Comparison of ENCODE assay signal across 15 cellular contexts in genomic region chr5:135538261-135538660, GRCh38. TPM values are rescaled to one million over a fixed set of nuclear protein-coding genes. Genes with fewer than 3 reads are reported as not detected.
DNase-seq lines count a peak whose midpoint lies in the region; ATAC-seq and TF ChIP-seq lines count a peak whose summit lies in the region.
"Had no signal": no experiment of that assay in that cellular context is flagged by ENCODE, and none has a peak within 500 bp of the region (broad histone marks: within the 10 kb centered on the region; RNA-seq: fewer than 3 reads in every experiment).

No MANE protein-coding gene starts in this region.

- no peak overlapping the region for H3K4me3 ChIP-seq in WERI-Rb-1 (ENCODE audit: low read depth, low read length)
- no peak overlapping the region for H3K4me3 ChIP-seq in right atrium auricular region
- H3K4me3 ChIP-seq: GM23338 had no signal

- CTCF ChIA-PET in HEK293T (lab: Yijun Ruan, JAX): no interaction called here

- TF ChIP-seq CTCF in WERI-Rb-1 (IDR thresholded peaks at IDR 0.05; ENCODE audit: low read depth, low read length): no peak
- TF ChIP-seq CTCF in omental fat pad (IDR thresholded peaks at IDR 0.05): no peak
- no peak for TF ChIP-seq CTCF in right atrium auricular region (IDR thresholded peaks at IDR 0.05)

- H3K27me3 ChIP-seq in WERI-Rb-1 (ENCODE audit: insufficient read depth, low read depth, severe bottlenecking) (no peaks in the 10 kb centered on the region), right atrium auricular region (peaks cover 11 to 28% of the 10 kb centered on the region in 2 donors)

- DNase-seq in HEK293T (ENCODE audit: extremely low spot score) (peak; percentile 2), WERI-Rb-1 (peak; percentile 77), islet precursor cell (peak; percentile 31), NCI-H2029 treated with DMSO at 0.1 percent for 48 hours (lab: John Stamatoyannopoulos, UW) (no peak), omental fat pad (ENCODE audit: low spot score) (no peak), right atrium auricular region (ENCODE audit: low spot score) (no peak)
- DNase-seq: ACHN; AML-193; Caco-2; CD4-positive, alpha-beta T cell; HCEC 1CT; HFFc6; IMR-90 had no signal

- H3K9me3 ChIP-seq in WERI-Rb-1 (ENCODE audit: severe bottlenecking): peaks cover 4% of the 10 kb centered on the region
- H3K9me3 ChIP-seq in right atrium auricular region: peaks cover 0 to 8% of the 10 kb centered on the region in 2 donors
- H3K9me3 ChIP-seq: Caco-2 had no signal

- POLR2A ChIA-PET in HEK293T (lab: Yijun Ruan, JAX): no interaction called here

- no peaks in the 10 kb centered on the region for H3K36me3 ChIP-seq in WERI-Rb-1
- H3K36me3 ChIP-seq in right atrium auricular region: no peaks in the 10 kb centered on the region

- peaks cover 0 to 17% of the 10 kb centered on the region in 2 donors for H3K4me1 ChIP-seq in right atrium auricular region
- H3K4me1 ChIP-seq: Caco-2 had no signal

- no peak for ATAC-seq in omental fat pad (ENCODE audit: low FRiP score)
- ATAC-seq: GM23338 had no signal

- H3K27ac ChIP-seq in WERI-Rb-1 (peak overlapping the region; percentile 55), right atrium auricular region (no peak overlapping the region)
- H3K27ac ChIP-seq: C4-2B had no signal

TF ChIP-seq in HEK293T, 16 proteins besides CTCF, POLR2A, EP300 and RAD21:
- no peak for TF ChIP-seq TARDBP (IDR thresholded peaks at IDR 0.05)
- no peak for TF ChIP-seq LEF1 (IDR thresholded peaks at IDR 0.05; ENCODE audit: borderline replicate concordance)

RNA-seq across cellular contexts. Expression of gene NEUROG1, which starts 2.5 kb away (rescaled TPM):
- total RNA-seq in omental fat pad: not detected
- total RNA-seq in right atrium auricular region: not detected
- total RNA-seq: Caco-2; CD4-positive, alpha-beta T cell; GM23338; HFFc6; IMR-90 had no signal

RNA-seq across cellular contexts. Expression of gene CXCL14, which starts 40.5 kb away (rescaled TPM):
- 100 to 1,000 TPM in 1 of 4 donors, 10 to 100 TPM in 3; 22.2 to 195 (median 32.1) TPM for total RNA-seq in omental fat pad
- total RNA-seq in right atrium auricular region: 1 to 10 TPM in 1 of 2 donors, under 1 TPM in 1; 0.33 to 3.1 TPM
- total RNA-seq: Caco-2; CD4-positive, alpha-beta T cell; GM23338; IMR-90 had no signal

Comparison
In these comparisons a context has a peak if more than half of its experiments do, and no peak if none do; other contexts are left out.
1. DNase-seq: peak in HEK293T (single experiment), WERI-Rb-1 (single experiment) and islet precursor cell (single experiment); none in NCI-H2029 treated with DMSO at 0.1 percent for 48 hours (single experiment), omental fat pad (single experiment) and right atrium auricular region (single experiment).
2. RNA of gene CXCL14, which starts 40.5 kb away (total RNA-seq): 22.2 to 195 TPM in omental fat pad; 0.33 to 3.1 TPM in right atrium auricular region; every median in the first group is over 4 times any median in the second.